In the genomic region with DNA sequence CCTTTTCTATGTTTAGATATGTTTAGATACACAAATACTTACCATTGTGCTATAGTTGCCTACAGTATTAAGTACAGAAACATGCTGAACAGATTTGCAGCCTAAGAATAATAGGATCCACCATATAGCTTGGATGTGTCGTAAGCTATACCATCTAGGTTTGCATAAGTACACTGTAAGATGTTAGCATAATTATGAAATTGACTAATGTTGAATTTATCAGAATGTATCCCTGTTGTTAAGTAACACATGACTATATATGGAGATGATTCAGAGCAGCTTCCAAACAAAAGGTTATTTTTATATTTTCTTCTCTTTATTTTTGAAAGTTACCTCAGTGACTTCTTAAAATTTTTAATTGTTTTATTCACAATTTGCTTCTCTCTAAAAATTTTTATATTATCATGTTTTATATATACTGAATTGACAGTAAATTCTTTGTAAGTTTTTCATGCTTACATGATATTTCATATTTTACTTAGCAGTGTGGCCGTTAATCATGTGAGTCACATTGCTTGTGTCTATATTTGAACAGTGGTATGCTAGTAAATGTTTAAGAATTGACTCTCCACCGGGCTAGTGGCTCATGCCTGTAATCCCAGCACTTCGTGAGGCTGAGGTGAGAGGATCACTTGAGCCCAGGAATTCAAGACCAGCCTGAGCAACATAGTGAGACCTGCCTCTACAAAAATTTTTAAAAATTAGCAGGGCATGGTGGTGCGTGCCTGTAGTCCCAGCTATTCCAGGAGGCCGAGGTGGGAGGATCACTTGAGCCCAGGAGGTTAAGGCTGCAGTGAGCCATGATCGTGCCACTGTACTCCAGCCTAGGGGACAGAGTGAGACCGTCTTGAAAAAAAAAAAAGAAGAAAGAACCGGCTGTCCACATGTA, we compare ENCODE assay signal across 20 cellular contexts. TPM values are rescaled to one million over a fixed set of nuclear protein-coding genes. Genes with fewer than 3 reads are reported as not detected.
A peak's percentile ranks its signal among the peaks of the same experiment; 100 is the strongest.
DNase-seq lines count a peak whose midpoint lies in the region; ATAC-seq, FAIRE-seq and TF ChIP-seq lines count a peak whose summit lies in the region.
"Had no signal": no experiment of that assay in that cellular context is flagged by ENCODE, and none has a peak within 500 bp of the region (broad histone marks: within the 10 kb centered on the region; RNA-seq: fewer than 3 reads in every experiment).

No MANE protein-coding gene starts in this region.

- no peak for TF ChIP-seq CTCF in kidney (IDR thresholded peaks at IDR 0.05; ENCODE audit: borderline replicate concordance, extremely low read depth, insufficient read depth)

- H3K36me3 ChIP-seq in kidney (ENCODE audit: control insufficient read depth in 1 of 2, insufficient read depth in 2 of 2, low read length in 2 of 2) = no peaks in the 10 kb centered on the region
- H3K36me3 ChIP-seq: esophagus squamous epithelium, uterus had no signal

- ATAC-seq in GM21528 (IDR thresholded peaks at IDR 0.05; ENCODE audit: low FRiP score, unreplicated experiment) (no peak), GM18867 (IDR thresholded peaks at IDR 0.05; ENCODE audit: unreplicated experiment) (no peak)
- ATAC-seq: activated CD8-positive, alpha-beta T cell treated with anti-CD3 and anti-CD28 coated beads, Interleukin-2, amount 10 ng/mL, durations not matched to agents 7 days and 5 days; naive thymus-derived CD8-positive, alpha-beta T cell; stimulated activated naive CD8-positive, alpha-beta T cell treated with anti-CD3 and anti-CD28 coated beads, Interleukin-15, Interleukin-2, amounts not matched to agents 100 U/mL and 50 U/mL, for 24 hours had no signal

- H3K4me1 ChIP-seq in kidney (ENCODE audit: control insufficient read depth in 1 of 2, insufficient read depth in 1 of 2, low read depth in 1 of 2, low read length in 2 of 2) = no peaks in the 10 kb centered on the region
- H3K4me1 ChIP-seq: esophagus squamous epithelium, uterus had no signal

- H3K9me3 ChIP-seq in kidney (ENCODE audit: control insufficient read depth in 1 of 2, low read length in 2 of 2) = no peaks in the 10 kb centered on the region
- H3K9me3 ChIP-seq: esophagus squamous epithelium, uterus had no signal

- FAIRE-seq in kidney (lab: Jason Lieb, UNC) = peak; percentile 41

- H3K27ac ChIP-seq in kidney (ENCODE audit: low read depth in 2 of 2, low read length in 2 of 2) = no peak overlapping the region
- H3K27ac ChIP-seq: esophagus squamous epithelium, uterus, VCaP had no signal

- in situ Hi-C loops in ACHN (cut with HindIII; ENCODE audit: low pct_ligation_motif_present, low pct_unique_long_range_greater_than_20kb, low sequenced_read_pairs) = no loop called here

- no peak overlapping the region for H3K4me3 ChIP-seq in kidney (ENCODE audit: low read length in 2 of 2)
- H3K4me3 ChIP-seq: esophagus squamous epithelium, uterus had no signal

- intact Hi-C loops in kidney (cut with DNase I) = no loop called here

- H3K9ac ChIP-seq in kidney (ENCODE audit: low read length in 2 of 2) = no peak overlapping the region

- DNase-seq in ACHN (peak; percentile 19), HCEC 1CT (peak; percentile 83), astrocyte of the hippocampus (ENCODE audit: low read depth, low spot score) (peak; percentile 12), kidney (no peak), NCI-H526 treated with DMSO at 0.1 percent for 48 hours (lab: John Stamatoyannopoulos, UW) (no peak), NCI-H2171 treated with DMSO at 0.1 percent for 48 hours (lab: John Stamatoyannopoulos, UW) (no peak)
- DNase-seq: activated CD8-positive, alpha-beta T cell treated with anti-CD3 and anti-CD28 coated beads, Interleukin-2, amount 10 ng/mL, durations not matched to agents 7 days and 5 days; AML-193; amygdala; cortex of kidney; esophagus squamous epithelium; naive thymus-derived CD8-positive, alpha-beta T cell; NCI-H187 treated with DMSO at 0.1 percent for 48 hours; NCI-H524 treated with DMSO at 0.1 percent for 48 hours; stimulated activated naive CD8-positive, alpha-beta T cell treated with anti-CD3 and anti-CD28 coated beads, Interleukin-15, Interleukin-2, amounts not matched to agents 100 U/mL and 50 U/mL, for 24 hours; uterus had no signal

RNA-seq across cellular contexts. Expression of a gene that starts 2.6 kb away (rescaled TPM):
- not detected for total RNA-seq in kidney
- polyA plus RNA-seq in kidney (ENCODE audit: insufficient read depth, low read depth, low replicate concordance) = 0.17 TPM
- total RNA-seq: activated CD8-positive, alpha-beta T cell treated with anti-CD3 and anti-CD28 coated beads, Interleukin-2, amount 10 ng/mL, durations not matched to agents 7 days and 5 days; esophagus squamous epithelium; naive thymus-derived CD8-positive, alpha-beta T cell; pulmonary artery endothelial cell; uterus had no signal
- polyA plus RNA-seq: naive thymus-derived CD8-positive, alpha-beta T cell had no signal

Comparison
In these comparisons a context has a peak if more than half of its experiments do, and no peak if none do; other contexts are left out.
1. DNase-seq: peak in ACHN (single experiment), HCEC 1CT (single experiment) and astrocyte of the hippocampus (single experiment); none in kidney (single experiment), NCI-H526 treated with DMSO at 0.1 percent for 48 hours (single experiment) and NCI-H2171 treated with DMSO at 0.1 percent for 48 hours (single experiment).